In genomic region chr7:30347226-30348082, GRCh38 we compare ENCODE assay signal across 9 cellular contexts.
DNase-seq lines count a peak whose midpoint lies in the region; ATAC-seq and TF ChIP-seq lines count a peak whose summit lies in the region.
"Had no signal": no experiment of that assay in that cellular context is flagged by ENCODE, and none has a peak within 500 bp of the region (broad histone marks: within the 10 kb centered on the region; RNA-seq: fewer than 3 reads in every experiment).

No MANE protein-coding gene starts in this region.

- no peaks in the 10 kb centered on the region for H3K27me3 ChIP-seq in ACC112 (ENCODE audit: insufficient read depth, low read length)
- H3K27me3 ChIP-seq in endodermal cell (ENCODE audit: control insufficient read depth, insufficient read depth, low read length, poor library complexity, severe bottlenecking) = no peaks in the 10 kb centered on the region
- H3K27me3 ChIP-seq: pancreas had no signal

- intact Hi-C loops in Right ventricle myocardium inferior (cut with DNase I) (no loop called here), left cardiac atrium (cut with DNase I) (no loop called here)

- H3K27me3 Mint-ChIP-seq in endodermal cell (ENCODE audit: insufficient read depth) = no peaks in the 10 kb centered on the region

- H3K9me3 ChIP-seq in KOPT-K1 (ENCODE audit: insufficient read depth, low read length, poor library complexity, severe bottlenecking) (no peaks in the 10 kb centered on the region), endodermal cell (ENCODE audit: control insufficient read depth, low read length) (no peaks in the 10 kb centered on the region)
- H3K9me3 ChIP-seq: pancreas had no signal

- DNase-seq in endodermal cell = no peak
- no peak for DNase-seq in Right ventricle myocardium inferior (ENCODE audit: missing footprints)
- no peak for DNase-seq in stimulated activated CD4-positive, alpha-beta T cell treated with anti-CD3 and anti-CD28 coated beads, Interleukin-4, amount 100 ng/mL, for 4 hours
- no peak for DNase-seq in midbrain (lab: John Stamatoyannopoulos, UW)
- DNase-seq in left cardiac atrium = no peak
- DNase-seq: pancreas had no signal

- no peak overlapping the region for H3K4me3 Mint-ChIP-seq in endodermal cell

- peak overlapping the region; percentile 67 for H2AFZ ChIP-seq in ACC112 (ENCODE audit: low read length, unreplicated experiment)

- no peaks in the 10 kb centered on the region for H3K36me3 Mint-ChIP-seq in endodermal cell (ENCODE audit: low read depth)

- H3K9me3 Mint-ChIP-seq in endodermal cell = no peaks in the 10 kb centered on the region

- ATAC-seq in GM21390 (IDR thresholded peaks at IDR 0.05; ENCODE audit: unreplicated experiment) (peak; percentile 22), Right ventricle myocardium inferior (no peak), left cardiac atrium (no peak)

- H3K4me1 Mint-ChIP-seq in endodermal cell = peaks cover 25% of the 10 kb centered on the region

- no peak overlapping the region for H3K9ac ChIP-seq in endodermal cell (ENCODE audit: extremely low read depth, low read length, poor library complexity, severe bottlenecking)

- peak overlapping the region; percentile 47 for H3K27ac Mint-ChIP-seq in endodermal cell

- no peak for TF ChIP-seq CTCF in endodermal cell (conservative IDR thresholded peaks at IDR 0.05)

- H3K27ac ChIP-seq in ACC112 (ENCODE audit: low read depth, low read length) (peak overlapping the region; percentile 84), KOPT-K1 (ENCODE audit: low read depth, low read length, poor library complexity, severe bottlenecking) (peak overlapping the region; percentile 54), endodermal cell (ENCODE audit: low read depth, low read length) (no peak overlapping the region)

- WGBS in endodermal cell (ENCODE audit: insufficient coverage in 1 of 2, insufficient read length in 1 of 2), 2 experiments = 69 to 83% methylated on average over 2 of the region's 2 CpGs

- H3K4me1 ChIP-seq in ACC112 (ENCODE audit: control insufficient read depth, insufficient read depth, low read length, unreplicated experiment) (peaks cover 21% of the 10 kb centered on the region), endodermal cell (ENCODE audit: control insufficient read depth, insufficient read depth, low read length) (peaks cover 3% of the 10 kb centered on the region)

- H3K4me3 ChIP-seq in ACC112 (ENCODE audit: low read depth, low read length) (peak overlapping the region; percentile 42; the same call in 1 of the 2 replicates), endodermal cell (ENCODE audit: low read length) (no peak overlapping the region)
- H3K4me3 ChIP-seq: pancreas had no signal

- H3K79me2 ChIP-seq in ACC112 (ENCODE audit: control insufficient read depth, insufficient read depth, low read length, unreplicated experiment) = peaks cover 15% of the 10 kb centered on the region

- no peaks in the 10 kb centered on the region for H3K36me3 ChIP-seq in ACC112 (ENCODE audit: insufficient read depth, low read length)
- no peaks in the 10 kb centered on the region for H3K36me3 ChIP-seq in KOPT-K1 (ENCODE audit: insufficient read depth, low read length)
- H3K36me3 ChIP-seq in endodermal cell (ENCODE audit: control insufficient read depth, insufficient read depth, low read length) = no peaks in the 10 kb centered on the region
- H3K36me3 ChIP-seq: pancreas had no signal
